ENCODE assay signal across 36 cellular contexts in genomic region chr9:106443520-106443919, GRCh38.
"Had no signal": no experiment of that assay in that cellular context is flagged by ENCODE, and none has a peak within 500 bp of the region (broad histone marks: within the 10 kb centered on the region; RNA-seq: fewer than 3 reads in every experiment).

No MANE protein-coding gene starts in this region.

- H3K27me3 ChIP-seq: MG63 had no signal

- H3K4me2 ChIP-seq: KMS-11 had no signal

- H3K9me3 ChIP-seq: MG63 had no signal

- DNase-seq: Karpas-422, Kasumi-1, MG63, MM.1S, MV-4-11, NCI-H1048, NCI-H1092, NCI-H1092 treated with DMSO at 0.1 percent for 48 hours, NCI-H1105, NCI-H1105 treated with DMSO at 0.1 percent for 48 hours, NCI-H1417, NCI-H1417 treated with DMSO at 0.1 percent for 48 hours, NCI-H1436, NCI-H1436 treated with DMSO at 0.1 percent for 48 hours, NCI-H146, NCI-H1694, NCI-H1694 treated with DMSO at 0.1 percent for 48 hours, NCI-H187, NCI-H187 treated with DMSO at 0.1 percent for 48 hours, NCI-H1930, NCI-H2029, NCI-H2029 treated with DMSO at 0.1 percent for 48 hours, NCI-H2081, NCI-H2081 treated with DMSO at 0.1 percent for 48 hours, NCI-H2107, NCI-H2171, NCI-H2171 treated with DMSO at 0.1 percent for 48 hours, NCI-H2227 treated with DMSO at 0.1 percent for 48 hours, NCI-H226, NCI-H345, NCI-H446, NCI-H446 treated with DMSO at 0.1 percent for 48 hours, NCI-H510A, NCI-H510A treated with DMSO at 0.1 percent for 48 hours, NCI-H524 had no signal

- H3K9ac ChIP-seq: KMS-11 had no signal

- H3K4me3 ChIP-seq: MG63 had no signal

- H3K36me3 ChIP-seq: MG63 had no signal

- H3K27ac ChIP-seq: KMS-11 had no signal
